In genomic region chr9:18077941-18078678, GRCh38 we compare ENCODE assay signal across 21 cellular contexts.
"Had no signal": no experiment of that assay in that cellular context is flagged by ENCODE, and none has a peak within 500 bp of the region (broad histone marks: within the 10 kb centered on the region; RNA-seq: fewer than 3 reads in every experiment).

No MANE protein-coding gene starts in this region.

- H3K4me1 ChIP-seq: left ventricle myocardium inferior, lower lobe of right lung, sigmoid colon, stomach had no signal

- H3K27ac ChIP-seq: dorsolateral prefrontal cortex, gastroesophageal sphincter, left ventricle myocardium inferior, lower lobe of right lung, sigmoid colon, skin epidermis, stomach had no signal

- DNase-seq: cortex of kidney; dorsolateral prefrontal cortex; effector CD8-positive, alpha-beta T cell; glutamatergic neuron; islet precursor cell; left ventricle myocardium inferior; lower lobe of right lung; mesenchymal stem cell; midbrain; naive B cell; nephron progenitor cell; posterior cingulate gyrus; sigmoid colon; stimulated activated CD4-positive, alpha-beta T cell treated with anti-CD3 and anti-CD28 coated beads, Interleukin-2, amount 100 ng/mL, for 24 hours; stimulated activated naive CD4-positive, alpha-beta T cell; stomach; substantia nigra; trophoblast cell had no signal

- H3K36me3 ChIP-seq: esophagus muscularis mucosa, gastroesophageal sphincter, left ventricle myocardium inferior, lower lobe of right lung, sigmoid colon, stomach had no signal

- H3K4me3 ChIP-seq: dorsolateral prefrontal cortex, esophagus muscularis mucosa, gastroesophageal sphincter, left ventricle myocardium inferior, lower lobe of right lung, sigmoid colon, skin epidermis, stomach had no signal

- H3K9me3 ChIP-seq: esophagus muscularis mucosa, gastroesophageal sphincter, left ventricle myocardium inferior, lower lobe of right lung, sigmoid colon, stomach had no signal

- H3K27me3 ChIP-seq: esophagus muscularis mucosa, gastroesophageal sphincter, stomach had no signal

- ATAC-seq: gastroesophageal sphincter, lower lobe of right lung had no signal
